Comparison of ENCODE assay signal across 1 cellular context in genomic region chr6:88855521-88856152, GRCh38.
TF ChIP-seq lines count a peak whose summit lies in the region.

No MANE protein-coding gene starts in this region.

TF ChIP-seq in SK-N-SH treated with all-trans-retinoic acid at 6 μM for 48 hours, 23 proteins besides CTCF, POLR2A, EP300 and RAD21 (continued from another document):
- TF ChIP-seq CSDC2 (CRISPR knock-in tag; IDR thresholded peaks at IDR 0.05), result no peak
- no peak for TF ChIP-seq OSR1 (CRISPR knock-in tag; IDR thresholded peaks at IDR 0.05)
- no peak for TF ChIP-seq CSRNP3 (CRISPR knock-in tag; IDR thresholded peaks at IDR 0.05)
- no peak for TF ChIP-seq ZFP30 (CRISPR knock-in tag; IDR thresholded peaks at IDR 0.05)
- no peak for TF ChIP-seq SNAI2 (CRISPR knock-in tag; IDR thresholded peaks at IDR 0.05)
- TF ChIP-seq POU6F1 (CRISPR knock-in tag; IDR thresholded peaks at IDR 0.05; ENCODE audit: borderline replicate concordance, low read depth), result no peak
- TF ChIP-seq ISL1 (CRISPR knock-in tag; IDR thresholded peaks at IDR 0.05), result no peak
- no peak for TF ChIP-seq TOX (CRISPR knock-in tag; IDR thresholded peaks at IDR 0.05; ENCODE audit: borderline replicate concordance)
- no peak for TF ChIP-seq ZFP3 (CRISPR knock-in tag; IDR thresholded peaks at IDR 0.05)
- TF ChIP-seq TCF4 (CRISPR knock-in tag; IDR thresholded peaks at IDR 0.05; ENCODE audit: borderline replicate concordance), result no peak
